21 cellular contexts compared by ENCODE assay signal in genomic region chr4:176043838-176044588, GRCh38. TPM values are rescaled to one million over a fixed set of nuclear protein-coding genes. Genes with fewer than 3 reads are reported as not detected.
"Had no signal": no experiment of that assay in that cellular context is flagged by ENCODE, and none has a peak within 500 bp of the region (broad histone marks: within the 10 kb centered on the region; RNA-seq: fewer than 3 reads in every experiment).

No MANE protein-coding gene starts in this region.

- H3K4me1 Mint-ChIP-seq: activated B cell treated with CpG ODN at 0.5 μM for 24 hours; activated naive CD8-positive, alpha-beta T cell treated with anti-CD3 and anti-CD28 coated beads, Interleukin-2, amount 50 U/mL, for 24 hours had no signal

- FAIRE-seq: bronchial epithelial cell, islet of Langerhans, TTC549 had no signal

- H3K27me3 ChIP-seq: ascending aorta, esophagus squamous epithelium, tibial nerve, vagina had no signal

- H3K4me3 ChIP-seq: ascending aorta, esophagus squamous epithelium, prostate gland, skin epidermis, tibial nerve, vagina had no signal

- H3K36me3 ChIP-seq: ascending aorta, esophagus squamous epithelium, prostate gland, tibial nerve, vagina had no signal

- H3K27ac ChIP-seq: ascending aorta, esophagus squamous epithelium, prostate gland, skin epidermis, tibial nerve, vagina had no signal

- DNase-seq: activated B cell treated with CpG ODN at 0.5 μM for 24 hours; activated CD4-positive, alpha-beta T cell treated with anti-CD3 and anti-CD28 coated beads for 48 hours; activated CD8-positive, alpha-beta T cell treated with anti-CD3 and anti-CD28 coated beads, Interleukin-2, amount 10 ng/mL, durations not matched to agents 7 days and 5 days; activated naive CD4-positive, alpha-beta T cell treated with anti-CD3 and anti-CD28 coated beads for 36 hours; activated naive CD8-positive, alpha-beta T cell treated with anti-CD3 and anti-CD28 coated beads, Interleukin-2, amount 50 U/mL, for 24 hours; activated T-cell treated with anti-CD3 and anti-CD28 coated beads, Interleukin-2, amount 50 U/mL, for 4 hours; effector memory CD4-positive, alpha-beta T cell; esophagus squamous epithelium; nephron progenitor cell; stimulated activated naive CD8-positive, alpha-beta T cell treated with anti-CD3 and anti-CD28 coated beads, Interleukin-15, Interleukin-2, amounts not matched to agents 100 U/mL and 50 U/mL, for 24 hours had no signal

- H3K4me3 Mint-ChIP-seq: activated B cell treated with CpG ODN at 0.5 μM for 24 hours; activated CD8-positive, alpha-beta T cell treated with anti-CD3 and anti-CD28 coated beads, Interleukin-2, amount 10 ng/mL, durations not matched to agents 7 days and 5 days; activated naive CD4-positive, alpha-beta T cell treated with anti-CD3 and anti-CD28 coated beads for 36 hours; activated naive CD8-positive, alpha-beta T cell treated with anti-CD3 and anti-CD28 coated beads, Interleukin-2, amount 50 U/mL, for 24 hours; activated T-cell treated with anti-CD3 and anti-CD28 coated beads, Interleukin-2, amount 50 U/mL, for 4 hours; dendritic cell treated with granulocyte-macrophage colony-stimulating factor and Interleukin-4, amounts not matched to agents 40 ng/mL and 50 ng/mL, for 4 days; nephron progenitor cell; T-helper 2 cell treated with Interferon-gamma antibody and Interleukin-4, amounts not matched to agents 5 μg/mL and 100 μg/mL, for 36 hours had no signal

- H3K9me3 ChIP-seq: ascending aorta, esophagus squamous epithelium, prostate gland, vagina had no signal

- H3K27ac Mint-ChIP-seq: activated B cell treated with CpG ODN at 0.5 μM for 24 hours; activated CD8-positive, alpha-beta T cell treated with anti-CD3 and anti-CD28 coated beads, Interleukin-2, amount 10 ng/mL, durations not matched to agents 7 days and 5 days; activated naive CD4-positive, alpha-beta T cell treated with anti-CD3 and anti-CD28 coated beads for 36 hours; activated naive CD8-positive, alpha-beta T cell treated with anti-CD3 and anti-CD28 coated beads, Interleukin-2, amount 50 U/mL, for 24 hours; dendritic cell treated with granulocyte-macrophage colony-stimulating factor and Interleukin-4, amounts not matched to agents 40 ng/mL and 50 ng/mL, for 4 days; nephron progenitor cell; T-helper 2 cell treated with Interferon-gamma antibody and Interleukin-4, amounts not matched to agents 5 μg/mL and 100 μg/mL, for 36 hours had no signal

- H3K9me3 Mint-ChIP-seq: activated naive CD4-positive, alpha-beta T cell treated with anti-CD3 and anti-CD28 coated beads for 36 hours; dendritic cell treated with granulocyte-macrophage colony-stimulating factor and Interleukin-4, amounts not matched to agents 40 ng/mL and 50 ng/mL, for 4 days; T-helper 2 cell treated with Interferon-gamma antibody and Interleukin-4, amounts not matched to agents 5 μg/mL and 100 μg/mL, for 36 hours had no signal

- ATAC-seq: activated CD8-positive, alpha-beta T cell treated with anti-CD3 and anti-CD28 coated beads, Interleukin-2, amount 10 ng/mL, durations not matched to agents 7 days and 5 days; activated naive CD8-positive, alpha-beta T cell treated with anti-CD3 and anti-CD28 coated beads, Interleukin-2, amount 50 U/mL, for 24 hours; activated T-cell treated with anti-CD3 and anti-CD28 coated beads, Interleukin-2, amount 50 U/mL, for 4 hours; stimulated activated naive CD8-positive, alpha-beta T cell treated with anti-CD3 and anti-CD28 coated beads, Interleukin-15, Interleukin-2, amounts not matched to agents 100 U/mL and 50 U/mL, for 24 hours had no signal

- H3K4me1 ChIP-seq: ascending aorta, esophagus squamous epithelium, prostate gland, tibial nerve, vagina had no signal

RNA-seq across cellular contexts. Expression of gene WDR17, which starts 21.6 kb away (rescaled TPM):
- total RNA-seq: myocyte had no signal
